ENCODE assay signal across 12 cellular contexts in the genomic region with DNA sequence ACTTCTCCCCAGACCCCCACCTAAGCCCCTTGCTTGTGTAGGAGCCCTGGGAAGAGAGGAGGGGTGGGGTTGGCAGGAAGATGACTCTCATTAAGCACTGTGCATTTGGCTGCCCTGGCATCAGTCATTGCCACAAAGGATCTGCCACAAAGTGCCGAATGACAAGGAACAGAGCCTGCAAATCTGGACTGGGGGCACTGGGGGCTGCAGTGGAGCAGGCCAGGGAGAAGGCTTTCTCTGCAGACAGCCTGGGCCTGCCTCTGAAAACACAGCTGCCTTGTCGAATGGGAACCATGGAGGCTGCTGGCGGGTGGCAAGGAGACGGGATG.
DNase-seq lines count a peak whose midpoint lies in the region; ATAC-seq and TF ChIP-seq lines count a peak whose summit lies in the region.
"Had no signal": no experiment of that assay in that cellular context is flagged by ENCODE, and none has a peak within 500 bp of the region (broad histone marks: within the 10 kb centered on the region; RNA-seq: fewer than 3 reads in every experiment).

No MANE protein-coding gene starts in this region.

- ATAC-seq in heart left ventricle: peak; percentile 40 to 78 (median 66)
- ATAC-seq in activated T-helper 17 cell treated with anti-CD3 and anti-CD28 coated beads, Interleukin-2, amount 50 U/mL, for 72 hours (replicated peaks): no peak
- ATAC-seq in memory B cell (ENCODE audit: low read depth): no peak

- H3K36me3 Mint-ChIP-seq in activated T-helper 17 cell treated with anti-CD3 and anti-CD28 coated beads, Interleukin-2, amount 50 U/mL, for 72 hours (ENCODE audit: low read depth): no peaks in the 10 kb centered on the region
- H3K36me3 Mint-ChIP-seq in memory B cell: no peaks in the 10 kb centered on the region
- no peaks in the 10 kb centered on the region for H3K36me3 Mint-ChIP-seq in activated CD4-positive, alpha-beta memory T cell treated with anti-CD3 and anti-CD28 coated beads, Interleukin-2, amount 10 ng/mL, durations not matched to agents 7 days and 5 days (ENCODE audit: low read depth)
- H3K36me3 Mint-ChIP-seq: CD14-positive monocyte had no signal

- intact Hi-C loops in heart left ventricle (cut with DNase I) (loop anchor here (1.0 to 10.0 kb wide), 9 partner anchors 162 to 442 kb away; partner anchors contain the start of gene GRIK4 (in 7 of the 10)), left ventricle myocardium inferior (cut with micrococcal nuclease) (loop anchor here (10.0 kb wide), 1 partner anchor 438 kb away; the partner anchor contains the start of gene GRIK4)

- POLR2A ChIA-PET in activated CD4-positive, alpha-beta memory T cell treated with anti-CD3 and anti-CD28 coated beads, Interleukin-2, amount 10 ng/mL, durations not matched to agents 7 days and 5 days (lab: Charles Lee): no interaction called here

- no peaks in the 10 kb centered on the region for H3K36me3 ChIP-seq in heart left ventricle
- H3K36me3 ChIP-seq in left ventricle myocardium inferior: no peaks in the 10 kb centered on the region

- no peak overlapping the region for H3K4me3 ChIP-seq in heart left ventricle
- no peak overlapping the region for H3K4me3 ChIP-seq in left ventricle myocardium inferior

- peaks cover 0 to 12% (median 3%) of the 10 kb centered on the region in 12 donors for H3K4me1 ChIP-seq in heart left ventricle
- peaks cover 12% of the 10 kb centered on the region for H3K4me1 ChIP-seq in left ventricle myocardium inferior

- TF ChIP-seq POLR2A in heart left ventricle (IDR thresholded peaks at IDR 0.05) (no peak), erythroblast (IDR thresholded peaks at IDR 0.05; ENCODE audit: low read length) (no peak)

- peaks cover 22% of the 10 kb centered on the region for H3K27me3 Mint-ChIP-seq in activated T-helper 17 cell treated with anti-CD3 and anti-CD28 coated beads, Interleukin-2, amount 50 U/mL, for 72 hours
- peaks cover 12% of the 10 kb centered on the region for H3K27me3 Mint-ChIP-seq in memory B cell
- peaks cover 8% of the 10 kb centered on the region for H3K27me3 Mint-ChIP-seq in activated CD4-positive, alpha-beta memory T cell treated with anti-CD3 and anti-CD28 coated beads, Interleukin-2, amount 10 ng/mL, durations not matched to agents 7 days and 5 days

- DNase-seq in heart left ventricle (peak in 2 of 5 donors; percentile 19 to 42), left ventricle myocardium inferior (no peak), memory B cell (ENCODE audit: low spot score in 2 of 2) (no peak), erythroblast (lab: John Stamatoyannopoulos, UW) (no peak), NCI-H510A treated with DMSO at 0.1 percent for 48 hours (lab: John Stamatoyannopoulos, UW) (no peak), putamen (ENCODE audit: low spot score) (no peak)
- no peak for DNase-seq in activated CD4-positive, alpha-beta memory T cell treated with anti-CD3 and anti-CD28 coated beads, Interleukin-2, amount 10 ng/mL, durations not matched to agents 7 days and 5 days
- DNase-seq: GOT3 had no signal

- H3K27ac ChIP-seq in heart left ventricle (peak overlapping the region in 2 of 12 donors; percentile 28 to 39), left ventricle myocardium inferior (replicated peaks) (no peak overlapping the region)
- H3K27ac ChIP-seq: RWPE1 had no signal

- no peaks in the 10 kb centered on the region for H3K9me3 Mint-ChIP-seq in activated T-helper 17 cell treated with anti-CD3 and anti-CD28 coated beads, Interleukin-2, amount 50 U/mL, for 72 hours
- no peaks in the 10 kb centered on the region for H3K9me3 Mint-ChIP-seq in memory B cell
- no peaks in the 10 kb centered on the region for H3K9me3 Mint-ChIP-seq in activated CD4-positive, alpha-beta memory T cell treated with anti-CD3 and anti-CD28 coated beads, Interleukin-2, amount 10 ng/mL, durations not matched to agents 7 days and 5 days
- H3K9me3 Mint-ChIP-seq: CD14-positive monocyte, HFFc6 had no signal

- WGBS in heart left ventricle, 4 donors: 39 to 52% (median 43%) methylated on average over 4 of the region's 4 CpGs

- H3K9me3 ChIP-seq in heart left ventricle: no peaks in the 10 kb centered on the region
- H3K9me3 ChIP-seq in left ventricle myocardium inferior (replicated peaks): no peaks in the 10 kb centered on the region

- H3K4me3 Mint-ChIP-seq in activated T-helper 17 cell treated with anti-CD3 and anti-CD28 coated beads, Interleukin-2, amount 50 U/mL, for 72 hours: peak overlapping the region; percentile 74
- no peak overlapping the region for H3K4me3 Mint-ChIP-seq in memory B cell
- no peak overlapping the region for H3K4me3 Mint-ChIP-seq in activated CD4-positive, alpha-beta memory T cell treated with anti-CD3 and anti-CD28 coated beads, Interleukin-2, amount 10 ng/mL, durations not matched to agents 7 days and 5 days

- CTCF ChIA-PET in activated CD4-positive, alpha-beta memory T cell treated with anti-CD3 and anti-CD28 coated beads, Interleukin-2, amount 10 ng/mL, durations not matched to agents 7 days and 5 days (lab: Charles Lee): no interaction called here

- H3K27me3 ChIP-seq in heart left ventricle: peaks cover 0 to 16% (median 0%) of the 10 kb centered on the region in 9 donors
- H3K27me3 ChIP-seq in left ventricle myocardium inferior (ENCODE audit: low read depth): peaks cover 18% of the 10 kb centered on the region

- H3K4me1 Mint-ChIP-seq in activated T-helper 17 cell treated with anti-CD3 and anti-CD28 coated beads, Interleukin-2, amount 50 U/mL, for 72 hours: peaks cover 14% of the 10 kb centered on the region
- H3K4me1 Mint-ChIP-seq in memory B cell: peaks cover 15% of the 10 kb centered on the region
- H3K4me1 Mint-ChIP-seq in activated CD4-positive, alpha-beta memory T cell treated with anti-CD3 and anti-CD28 coated beads, Interleukin-2, amount 10 ng/mL, durations not matched to agents 7 days and 5 days: peaks cover 15% of the 10 kb centered on the region

- TF ChIP-seq CTCF in heart left ventricle (IDR thresholded peaks at IDR 0.05): no peak
- no peak for TF ChIP-seq CTCF in left ventricle myocardium inferior (IDR thresholded peaks at IDR 0.05; ENCODE audit: borderline replicate concordance)

- no peak overlapping the region for H3K27ac Mint-ChIP-seq in activated T-helper 17 cell treated with anti-CD3 and anti-CD28 coated beads, Interleukin-2, amount 50 U/mL, for 72 hours
- peak overlapping the region; percentile 72 for H3K27ac Mint-ChIP-seq in memory B cell
- H3K27ac Mint-ChIP-seq in activated CD4-positive, alpha-beta memory T cell treated with anti-CD3 and anti-CD28 coated beads, Interleukin-2, amount 10 ng/mL, durations not matched to agents 7 days and 5 days: no peak overlapping the region
- H3K27ac Mint-ChIP-seq: HFFc6 had no signal

Comparison
In these comparisons a context has a peak if more than half of its experiments do, and no peak if none do; other contexts are left out.
1. ATAC-seq: peak in heart left ventricle (4 of 4); none in activated T-helper 17 cell treated with anti-CD3 and anti-CD28 coated beads, Interleukin-2, amount 50 U/mL, for 72 hours (single experiment) and memory B cell (single experiment).